In genomic region chr2:97870396-97870843, GRCh38 we compare ENCODE assay signal across 9 cellular contexts.
DNase-seq lines count a peak whose midpoint lies in the region; FAIRE-seq and TF ChIP-seq lines count a peak whose summit lies in the region.
"Had no signal": no experiment of that assay in that cellular context is flagged by ENCODE, and none has a peak within 500 bp of the region (broad histone marks: within the 10 kb centered on the region; RNA-seq: fewer than 3 reads in every experiment).

No MANE protein-coding gene starts in this region.

- WGBS in GM23248 (ENCODE audit: low coverage in 1 of 2, low lambda C conversion rate in 2 of 2, missing lambda C conversion rate in 2 of 2), 2 experiments = 0 to 1% methylated on average over 4 of the region's 4 CpGs
- WGBS in spleen, 5 donors = 7 to 18% (median 15%) methylated on average over 4 of the region's 4 CpGs
- WGBS in suprapubic skin = 19% methylated on average over 4 of the region's 4 CpGs

- peak overlapping the region; percentile 91 for H3K27ac ChIP-seq in GM23248
- H3K27ac ChIP-seq in KOPT-K1 (ENCODE audit: low read depth, low read length, poor library complexity, severe bottlenecking) = peak overlapping the region; percentile 78
- peak overlapping the region in 7 of 8 donors; percentile 53 to 74 (median 69) for H3K27ac ChIP-seq in spleen
- H3K27ac ChIP-seq in suprapubic skin = no peak overlapping the region

- H3K4me3 ChIP-seq in GM23248 (peak overlapping the region; percentile 56), WI38 (ENCODE audit: low read depth, low read length) (peak overlapping the region; percentile 30), foreskin fibroblast (ENCODE audit: low read depth in 1 of 2, low read length in 2 of 2) (no peak overlapping the region), spleen (peak overlapping the region in 1 of 8 donors; percentile 10), suprapubic skin (no peak overlapping the region)

- no peak overlapping the region for H2AFZ ChIP-seq in GM23248

- peak; percentile 88 for FAIRE-seq in GM12892 (lab: Jason Lieb, UNC)
- FAIRE-seq: colon had no signal

- intact Hi-C loops in spleen (cut with DNase I; ENCODE audit: low total_unique reads) (no loop called here), posterior vena cava (cut with DNase I) (no loop called here)

- no peak for TF ChIP-seq EP300 in suprapubic skin (IDR thresholded peaks at IDR 0.05)

- H3K9me3 ChIP-seq in GM23248 (ENCODE audit: low read depth) (no peaks in the 10 kb centered on the region), KOPT-K1 (ENCODE audit: insufficient read depth, low read length, poor library complexity, severe bottlenecking) (peaks cover 26% of the 10 kb centered on the region), spleen (no peaks in the 10 kb centered on the region), suprapubic skin (no peaks in the 10 kb centered on the region)

- H3K79me2 ChIP-seq in GM23248 (ENCODE audit: insufficient read depth) = peaks cover 51% of the 10 kb centered on the region

- H3K4me1 ChIP-seq in GM23248 (ENCODE audit: insufficient read depth) (peaks cover 30% of the 10 kb centered on the region), spleen (peaks cover 28 to 53% (median 34%) of the 10 kb centered on the region in 6 donors), suprapubic skin (peaks cover 32% of the 10 kb centered on the region)

- no peak for TF ChIP-seq CTCF in WI38 (IDR thresholded peaks at IDR 0.05; ENCODE audit: low read depth, low read length)
- no peak for TF ChIP-seq CTCF in foreskin fibroblast (IDR thresholded peaks at IDR 0.05; ENCODE audit: low read depth, low read length)
- TF ChIP-seq CTCF in spleen (IDR thresholded peaks at IDR 0.05 in 8 of 11, conservative IDR thresholded peaks at IDR 0.05 in 3 of 11) = no peak
- TF ChIP-seq CTCF in suprapubic skin (IDR thresholded peaks at IDR 0.05) = no peak

- peaks cover 37% of the 10 kb centered on the region for H3F3A ChIP-seq in GM23248 (ENCODE audit: insufficient read depth)

- in situ Hi-C loops in GM23248 (cut with MboI) = no loop called here

- no peaks in the 10 kb centered on the region for H3K9me2 ChIP-seq in GM23248 (ENCODE audit: insufficient read depth)

- TF ChIP-seq POLR2A in GM12892 (IDR thresholded peaks at IDR 0.05; ENCODE audit: low read depth, low read length) (no peak), spleen (IDR thresholded peaks at IDR 0.05) (no peak), suprapubic skin (IDR thresholded peaks at IDR 0.05) (no peak)

- H3K27me3 ChIP-seq in GM23248 (replicated peaks; ENCODE audit: insufficient read depth) = no peaks in the 10 kb centered on the region
- no peaks in the 10 kb centered on the region for H3K27me3 ChIP-seq in spleen (replicated peaks in 1 of 7)
- H3K27me3 ChIP-seq in suprapubic skin = no peaks in the 10 kb centered on the region

- H4K20me1 ChIP-seq in GM23248 (ENCODE audit: insufficient read depth) = no peaks in the 10 kb centered on the region

- H3K4me2 ChIP-seq in GM23248 (ENCODE audit: unreplicated experiment) = peak overlapping the region; percentile 80

- peak; percentile 46 for DNase-seq in GM12892 (ENCODE audit: insufficient read length)
- peak; percentile 94 for DNase-seq in GM23248
- DNase-seq in foreskin fibroblast = peak; percentile 93 to 96
- no peak for DNase-seq in spleen
- no peak for DNase-seq in suprapubic skin (ENCODE audit: low spot score in 2 of 2)
- no peak for DNase-seq in posterior vena cava (ENCODE audit: low spot score)

- no peaks in the 10 kb centered on the region for H3K36me3 ChIP-seq in GM23248 (ENCODE audit: low read depth)
- no peaks in the 10 kb centered on the region for H3K36me3 ChIP-seq in KOPT-K1 (ENCODE audit: insufficient read depth, low read length)
- H3K36me3 ChIP-seq in spleen = peaks cover 0 to 5% (median 0%) of the 10 kb centered on the region in 6 donors
- no peaks in the 10 kb centered on the region for H3K36me3 ChIP-seq in suprapubic skin

- peak overlapping the region; percentile 67 for H3K9ac ChIP-seq in GM23248

Comparison
In these comparisons a context has a peak if more than half of its experiments do, and no peak if none do; other contexts are left out.
1. DNase-seq: peak in GM12892 (single experiment), GM23248 (single experiment) and foreskin fibroblast (2 of 2); none in spleen (single experiment), suprapubic skin (0 of 2) and posterior vena cava (single experiment).
2. H3K4me3 ChIP-seq: peak in GM23248 (single experiment) and WI38 (single experiment); none in foreskin fibroblast (0 of 2) and suprapubic skin (single experiment).